In genomic region chr19:19610376-19611240, GRCh38 we compare ENCODE assay signal across 16 cellular contexts. TPM values are rescaled to one million over a fixed set of nuclear protein-coding genes. Genes with fewer than 3 reads are reported as not detected.
DNase-seq lines count a peak whose midpoint lies in the region; ATAC-seq and TF ChIP-seq lines count a peak whose summit lies in the region.
"Had no signal": no experiment of that assay in that cellular context is flagged by ENCODE, and none has a peak within 500 bp of the region (broad histone marks: within the 10 kb centered on the region; RNA-seq: fewer than 3 reads in every experiment).

No MANE protein-coding gene starts in this region.

- DNase-seq in CD4-positive, alpha-beta memory T cell: no peak
- DNase-seq in NCI-H226 (peak; percentile 25), mesothelial cell of epicardium (ENCODE audit: low spot score in 2 of 2, unreplicated experiment in 2 of 2) (no peak), retinal pigment epithelial cell (ENCODE audit: low read depth) (peak; percentile 77), mesenteric fat pad (ENCODE audit: low spot score) (no peak)
- DNase-seq: BE2C; Caco-2; CD8-positive, alpha-beta memory T cell; DND-41; GDM1; H7 had no signal

- H3K4me3 ChIP-seq in CD4-positive, alpha-beta memory T cell (ENCODE audit: low read length in 2 of 2): no peak overlapping the region
- H3K4me3 ChIP-seq in retinal pigment epithelial cell (ENCODE audit: low read length) (no peak overlapping the region), gastroesophageal sphincter (no peak overlapping the region)
- H3K4me3 ChIP-seq: A549, GM23338 had no signal

- 84 to 87% methylated on average over 10 of the region's 10 CpGs for WGBS in gastroesophageal sphincter (ENCODE audit: low coverage in 1 of 2), 2 donors

- TF ChIP-seq CTCF in mesothelial cell of epicardium (IDR thresholded peaks at IDR 0.05; ENCODE audit: unreplicated experiment): no peak
- TF ChIP-seq CTCF in retinal pigment epithelial cell (conservative IDR thresholded peaks at IDR 0.05; ENCODE audit: low read depth, low read length): no peak
- TF ChIP-seq CTCF in gastroesophageal sphincter (IDR thresholded peaks at IDR 0.05): no peak

- CTCF ChIA-PET in CD4-positive, alpha-beta memory T cell (lab: Charles Lee; ENCODE audit: partially characterized antibody): no interaction called here

- no peak for TF ChIP-seq POLR2A in gastroesophageal sphincter (IDR thresholded peaks at IDR 0.05)

- no peaks in the 10 kb centered on the region for H3K27me3 Mint-ChIP-seq in CD4-positive, alpha-beta memory T cell
- no peaks in the 10 kb centered on the region for H3K27me3 Mint-ChIP-seq in mesothelial cell of epicardium (ENCODE audit: low read depth)
- H3K27me3 Mint-ChIP-seq: CD8-positive, alpha-beta memory T cell had no signal

- peaks cover 33 to 66% (median 51%) of the 10 kb centered on the region in 4 donors for H3K4me1 Mint-ChIP-seq in CD4-positive, alpha-beta memory T cell
- peaks cover 21% of the 10 kb centered on the region for H3K4me1 Mint-ChIP-seq in mesothelial cell of epicardium

- TF ChIP-seq EP300 in gastroesophageal sphincter (IDR thresholded peaks at IDR 0.05): no peak

- H3K36me3 ChIP-seq in CD4-positive, alpha-beta memory T cell (ENCODE audit: insufficient read depth, low read length): peaks cover 5% of the 10 kb centered on the region
- no peaks in the 10 kb centered on the region for H3K36me3 ChIP-seq in gastroesophageal sphincter
- H3K36me3 ChIP-seq: BE2C had no signal

- peak overlapping the region in 3 of 8 donors; percentile 6 to 41 (median 31) for H3K4me3 Mint-ChIP-seq in CD4-positive, alpha-beta memory T cell
- no peak overlapping the region for H3K4me3 Mint-ChIP-seq in mesothelial cell of epicardium
- H3K4me3 Mint-ChIP-seq: CD8-positive, alpha-beta memory T cell; GM23338 had no signal

- no peak for ATAC-seq in gastroesophageal sphincter
- ATAC-seq in GM18511 (IDR thresholded peaks at IDR 0.05; ENCODE audit: unreplicated experiment): no peak
- ATAC-seq: A549, GM23338 had no signal

- no peaks in the 10 kb centered on the region for H3K27me3 ChIP-seq in CD4-positive, alpha-beta memory T cell (ENCODE audit: insufficient read depth, low read length)
- H3K27me3 ChIP-seq in gastroesophageal sphincter: peaks cover 35% of the 10 kb centered on the region
- H3K27me3 ChIP-seq: BE2C had no signal

- peak overlapping the region in 5 of 7 donors; percentile 38 to 83 (median 61) for H3K27ac Mint-ChIP-seq in CD4-positive, alpha-beta memory T cell
- H3K27ac Mint-ChIP-seq in mesothelial cell of epicardium: peak overlapping the region; percentile 84
- H3K27ac Mint-ChIP-seq: GM23338 had no signal

- H3K27ac ChIP-seq in CD4-positive, alpha-beta memory T cell (ENCODE audit: low read depth, low read length): no peak overlapping the region
- H3K27ac ChIP-seq in gastroesophageal sphincter: no peak overlapping the region
- H3K27ac ChIP-seq: A549, C4-2B had no signal

- peaks cover 25 to 27% of the 10 kb centered on the region in 2 donors for H3K36me3 Mint-ChIP-seq in CD4-positive, alpha-beta memory T cell
- no peaks in the 10 kb centered on the region for H3K36me3 Mint-ChIP-seq in mesothelial cell of epicardium

- H3K9me3 ChIP-seq in CD4-positive, alpha-beta memory T cell (ENCODE audit: control insufficient read depth in 1 of 2, low read length in 2 of 2): no peaks in the 10 kb centered on the region
- H3K9me3 ChIP-seq in gastroesophageal sphincter: no peaks in the 10 kb centered on the region
- H3K9me3 ChIP-seq: A549, BE2C, Caco-2 had no signal

- POLR2A ChIA-PET in CD4-positive, alpha-beta memory T cell (lab: Charles Lee; ENCODE audit: partially characterized antibody): interaction anchor here (1.0 to 6.0 kb wide), 6 partner anchors 8 to 56 kb away, joined by 3 to 56 read pairs (median 4); partner anchors contain the start of gene PBX4

- intact Hi-C loops in CD4-positive, alpha-beta memory T cell (cut with micrococcal nuclease): no loop called here

- H3K4me1 ChIP-seq in CD4-positive, alpha-beta memory T cell (ENCODE audit: insufficient read depth, low read length): peaks cover 50% of the 10 kb centered on the region
- H3K4me1 ChIP-seq in gastroesophageal sphincter: no peaks in the 10 kb centered on the region
- H3K4me1 ChIP-seq: BE2C had no signal

- H3K9me3 Mint-ChIP-seq in CD4-positive, alpha-beta memory T cell: no peaks in the 10 kb centered on the region
- H3K9me3 Mint-ChIP-seq in mesothelial cell of epicardium: no peaks in the 10 kb centered on the region
- H3K9me3 Mint-ChIP-seq: CD8-positive, alpha-beta memory T cell; GM23338 had no signal

RNA-seq across cellular contexts. Expression of gene PBX4, which starts 7.9 kb away (rescaled TPM):
- 10 to 100 TPM; 46.5 to 56.3 TPM for total RNA-seq in CD4-positive, alpha-beta memory T cell
- polyA plus RNA-seq in CD4-positive, alpha-beta memory T cell: 10 to 100 TPM in 1 of 2 donors, 1 to 10 TPM in 1; 3.9 to 11.8 TPM
- total RNA-seq in mesothelial cell of epicardium: 11.3 to 12.8 TPM (median 12.2 TPM) in 3 replicates
- 2.0 TPM for total RNA-seq in mesenteric fat pad
- total RNA-seq in gastroesophageal sphincter: 1 to 10 TPM in 1 of 4 donors, under 1 TPM in 3; 0.42 to 4.5 (median 0.68) TPM

RNA-seq across cellular contexts. Expression of gene LPAR2, which starts 17.4 kb away (rescaled TPM):
- total RNA-seq in CD4-positive, alpha-beta memory T cell: 10 to 100 TPM; 70.7 to 72.4 TPM
- 10 to 100 TPM; 27.2 to 37.7 TPM for polyA plus RNA-seq in CD4-positive, alpha-beta memory T cell
- total RNA-seq in mesothelial cell of epicardium (84.2 to 93.4 TPM (median 87.1 TPM) in 3 replicates), mesenteric fat pad (5.8 TPM), gastroesophageal sphincter (1 to 10 TPM in 3 of 4 donors, under 1 TPM in 1; 0.78 to 3.5 (median 2.3) TPM)

RNA-seq across cellular contexts. Expression of gene GMIP, which starts 32.8 kb away (rescaled TPM):
- total RNA-seq in CD4-positive, alpha-beta memory T cell: 100 to 1,000 TPM; 101 to 105 TPM
- polyA plus RNA-seq in CD4-positive, alpha-beta memory T cell: 10 to 100 TPM; 28.4 to 49.7 TPM
- total RNA-seq in mesothelial cell of epicardium (25.0 to 27.1 TPM (median 25.1 TPM) in 3 replicates), mesenteric fat pad (21.3 TPM), gastroesophageal sphincter (10 to 100 TPM in 1 of 4 donors, 1 to 10 TPM in 3; 7.7 to 11.2 (median 8.0) TPM)

RNA-seq across cellular contexts. Expression of gene ATP13A1, which starts 52.9 kb away (rescaled TPM):
- total RNA-seq in CD4-positive, alpha-beta memory T cell: 100 to 1,000 TPM; 137 to 139 TPM
- 10 to 100 TPM; 21.3 to 54.7 TPM for polyA plus RNA-seq in CD4-positive, alpha-beta memory T cell
- total RNA-seq in mesothelial cell of epicardium (83.8 to 88.3 TPM (median 87.3 TPM) in 3 replicates), mesenteric fat pad (38.4 TPM), gastroesophageal sphincter (100 to 1,000 TPM in 1 of 4 donors, 10 to 100 TPM in 3; 65.6 to 142 (median 92.3) TPM)

RNA-seq across cellular contexts. Expression of gene ZNF101, which starts 58.0 kb away (rescaled TPM):
- total RNA-seq in CD4-positive, alpha-beta memory T cell: 100 to 1,000 TPM; 152 to 156 TPM
- 100 to 1,000 TPM in 1 of 2 donors, 10 to 100 TPM in 1; 97.3 to 113 TPM for polyA plus RNA-seq in CD4-positive, alpha-beta memory T cell
- total RNA-seq in mesothelial cell of epicardium (8.0 to 8.3 TPM (median 8.3 TPM) in 3 replicates), mesenteric fat pad (7.3 TPM), gastroesophageal sphincter (1 to 10 TPM; 2.5 to 7.6 (median 4.4) TPM)

Comparison
In these comparisons a context has a peak if more than half of its experiments do, and no peak if none do; other contexts are left out.
1. DNase-seq: peak in NCI-H226 (single experiment) and retinal pigment epithelial cell (single experiment); none in CD4-positive, alpha-beta memory T cell (0 of 5), mesothelial cell of epicardium (0 of 2) and mesenteric fat pad (single experiment).
2. RNA of gene LPAR2, which starts 17.4 kb away (total RNA-seq): 84.2 to 93.4 TPM in mesothelial cell of epicardium and 70.7 to 72.4 TPM in CD4-positive, alpha-beta memory T cell; 5.8 TPM in mesenteric fat pad (single experiment) and 0.78 to 3.5 TPM in gastroesophageal sphincter; every median in the first group is over 10 times any median in the second.